2 cellular contexts compared by ENCODE assay signal in the genomic region with DNA sequence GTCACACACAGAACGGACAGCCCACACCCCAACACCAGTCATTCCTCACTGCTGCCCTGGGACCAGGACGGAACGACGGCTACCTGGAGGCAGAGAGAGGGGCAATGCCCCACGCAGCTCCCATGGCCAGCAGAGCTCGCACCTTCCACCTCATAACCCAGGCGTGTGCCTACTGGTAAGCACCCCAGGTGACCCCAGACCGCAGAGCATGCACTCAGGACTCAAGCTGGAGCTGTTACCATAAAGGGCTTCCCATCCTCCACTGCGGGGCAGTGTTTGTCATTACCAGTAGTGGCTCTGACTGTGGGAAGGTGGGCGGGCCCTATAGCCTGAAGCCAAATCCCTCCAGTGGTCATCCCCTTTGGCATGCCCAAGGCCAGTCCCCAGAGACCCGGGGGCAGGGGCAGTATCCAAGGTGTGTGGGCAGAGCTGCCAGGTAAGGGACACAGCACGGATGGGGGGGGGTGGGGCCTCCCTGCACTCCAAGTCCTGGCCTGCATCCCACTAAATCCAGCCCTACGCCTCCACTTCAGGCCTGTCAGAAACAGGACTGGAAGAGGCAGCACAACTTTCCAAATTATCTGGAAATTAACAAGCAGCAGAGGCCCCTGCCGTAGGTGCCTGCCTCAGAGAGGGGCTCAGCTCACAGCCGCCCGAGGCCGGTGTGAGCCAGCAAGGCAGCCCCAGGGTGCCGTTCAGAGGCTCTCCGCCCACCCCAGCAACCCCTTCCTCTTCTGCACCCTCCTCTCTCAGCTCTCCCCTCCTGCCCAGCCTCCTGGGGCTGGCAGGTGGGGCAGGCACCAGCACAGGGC.
TF ChIP-seq lines count a peak whose summit lies in the region.

No MANE protein-coding gene starts in this region.

TF ChIP-seq in SK-N-SH, 30 proteins besides CTCF, POLR2A, EP300 and RAD21 (continued from another document):
- TF ChIP-seq, protein P1, sequence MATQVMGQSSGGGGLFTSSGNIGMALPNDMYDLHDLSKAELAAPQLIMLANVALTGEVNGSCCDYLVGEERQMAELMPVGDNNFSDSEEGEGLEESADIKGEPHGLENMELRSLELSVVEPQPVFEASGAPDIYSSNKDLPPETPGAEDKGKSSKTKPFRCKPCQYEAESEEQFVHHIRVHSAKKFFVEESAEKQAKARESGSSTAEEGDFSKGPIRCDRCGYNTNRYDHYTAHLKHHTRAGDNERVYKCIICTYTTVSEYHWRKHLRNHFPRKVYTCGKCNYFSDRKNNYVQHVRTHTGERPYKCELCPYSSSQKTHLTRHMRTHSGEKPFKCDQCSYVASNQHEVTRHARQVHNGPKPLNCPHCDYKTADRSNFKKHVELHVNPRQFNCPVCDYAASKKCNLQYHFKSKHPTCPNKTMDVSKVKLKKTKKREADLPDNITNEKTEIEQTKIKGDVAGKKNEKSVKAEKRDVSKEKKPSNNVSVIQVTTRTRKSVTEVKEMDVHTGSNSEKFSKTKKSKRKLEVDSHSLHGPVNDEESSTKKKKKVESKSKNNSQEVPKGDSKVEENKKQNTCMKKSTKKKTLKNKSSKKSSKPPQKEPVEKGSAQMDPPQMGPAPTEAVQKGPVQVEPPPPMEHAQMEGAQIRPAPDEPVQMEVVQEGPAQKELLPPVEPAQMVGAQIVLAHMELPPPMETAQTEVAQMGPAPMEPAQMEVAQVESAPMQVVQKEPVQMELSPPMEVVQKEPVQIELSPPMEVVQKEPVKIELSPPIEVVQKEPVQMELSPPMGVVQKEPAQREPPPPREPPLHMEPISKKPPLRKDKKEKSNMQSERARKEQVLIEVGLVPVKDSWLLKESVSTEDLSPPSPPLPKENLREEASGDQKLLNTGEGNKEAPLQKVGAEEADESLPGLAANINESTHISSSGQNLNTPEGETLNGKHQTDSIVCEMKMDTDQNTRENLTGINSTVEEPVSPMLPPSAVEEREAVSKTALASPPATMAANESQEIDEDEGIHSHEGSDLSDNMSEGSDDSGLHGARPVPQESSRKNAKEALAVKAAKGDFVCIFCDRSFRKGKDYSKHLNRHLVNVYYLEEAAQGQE (IDR thresholded peaks at IDR 0.05; ENCODE audit: low read depth, low read length) = no peak
- TF ChIP-seq POLR2AphosphoS5 (IDR thresholded peaks at IDR 0.05; ENCODE audit: low read depth, low read length) = no peak
- no peak for TF ChIP-seq FOXM1 (IDR thresholded peaks at IDR 0.05; ENCODE audit: low read depth)
- no peak for TF ChIP-seq EZH2phosphoT487 (IDR thresholded peaks at IDR 0.05; ENCODE audit: borderline replicate concordance, low read depth)
- no peak for TF ChIP-seq SMC3 (IDR thresholded peaks at IDR 0.05; ENCODE audit: low read depth, low read length)
- no peak for TF ChIP-seq FOXJ3 (CRISPR knock-in tag; IDR thresholded peaks at IDR 0.05)
- TF ChIP-seq NRF1 (IDR thresholded peaks at IDR 0.05; ENCODE audit: low read depth, low read length) = no peak
- TF ChIP-seq GATA2 (CRISPR knock-in tag; IDR thresholded peaks at IDR 0.05) = no peak
- no peak for TF ChIP-seq TEAD4 (IDR thresholded peaks at IDR 0.05; ENCODE audit: borderline replicate concordance, insufficient read depth)
- no peak for TF ChIP-seq SIN3A (IDR thresholded peaks at IDR 0.05; ENCODE audit: borderline replicate concordance, low read depth, low read length)

TF ChIP-seq in SK-N-SH treated with all-trans-retinoic acid at 6 μM for 48 hours, 23 proteins besides CTCF, POLR2A, EP300 and RAD21 (continued from another document):
- TF ChIP-seq, protein P2, sequence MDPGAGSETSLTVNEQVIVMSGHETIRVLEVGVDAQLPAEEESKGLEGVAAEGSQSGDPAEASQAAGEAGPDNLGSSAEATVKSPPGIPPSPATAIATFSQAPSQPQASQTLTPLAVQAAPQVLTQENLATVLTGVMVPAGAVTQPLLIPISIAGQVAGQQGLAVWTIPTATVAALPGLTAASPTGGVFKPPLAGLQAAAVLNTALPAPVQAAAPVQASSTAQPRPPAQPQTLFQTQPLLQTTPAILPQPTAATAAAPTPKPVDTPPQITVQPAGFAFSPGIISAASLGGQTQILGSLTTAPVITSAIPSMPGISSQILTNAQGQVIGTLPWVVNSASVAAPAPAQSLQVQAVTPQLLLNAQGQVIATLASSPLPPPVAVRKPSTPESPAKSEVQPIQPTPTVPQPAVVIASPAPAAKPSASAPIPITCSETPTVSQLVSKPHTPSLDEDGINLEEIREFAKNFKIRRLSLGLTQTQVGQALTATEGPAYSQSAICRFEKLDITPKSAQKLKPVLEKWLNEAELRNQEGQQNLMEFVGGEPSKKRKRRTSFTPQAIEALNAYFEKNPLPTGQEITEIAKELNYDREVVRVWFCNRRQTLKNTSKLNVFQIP (CRISPR knock-in tag; IDR thresholded peaks at IDR 0.05; ENCODE audit: borderline replicate concordance, low read depth) = no peak
- no peak for TF ChIP-seq RARB (CRISPR knock-in tag; IDR thresholded peaks at IDR 0.05)
